Comparison of ENCODE assay signal across 8 cellular contexts in the genomic region with DNA sequence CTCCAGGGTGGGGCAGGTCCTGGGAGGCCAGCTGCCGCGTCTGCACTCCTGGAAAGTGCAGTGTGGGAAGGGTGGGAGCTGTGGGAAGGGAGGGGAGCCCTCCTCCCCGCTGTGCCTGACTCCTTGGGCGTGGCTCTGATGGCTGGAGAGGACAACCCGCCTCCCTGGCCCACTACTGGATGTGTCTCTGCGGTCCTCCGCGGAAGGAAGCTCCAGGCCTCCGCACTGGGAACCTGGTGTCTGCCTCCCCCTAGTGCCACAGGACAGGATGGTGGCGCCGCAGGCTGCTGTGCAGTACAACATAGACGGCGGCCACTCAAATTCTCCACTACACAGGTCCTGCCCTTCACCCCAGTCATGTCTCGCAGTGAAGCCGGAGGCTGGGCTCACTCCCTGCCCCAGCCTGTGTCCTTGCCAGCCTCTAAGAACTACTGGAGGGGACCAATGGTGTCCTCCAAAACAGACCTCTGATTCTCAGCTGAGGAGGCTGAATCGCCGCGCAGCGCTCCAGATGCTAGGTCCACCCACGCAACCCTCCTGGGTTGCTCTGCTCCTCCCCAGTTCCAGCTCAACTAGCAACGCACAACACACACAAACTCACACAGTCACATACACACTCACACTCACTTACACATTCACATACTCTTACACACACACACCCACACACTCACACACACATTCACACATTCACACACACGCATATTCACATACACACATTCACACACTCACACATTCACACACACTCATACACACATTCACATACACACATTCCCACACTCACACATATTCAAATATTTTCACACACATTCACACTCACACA. TPM values are rescaled to one million over a fixed set of nuclear protein-coding genes. Genes with fewer than 3 reads are reported as not detected.
DNase-seq lines count a peak whose midpoint lies in the region; ATAC-seq and TF ChIP-seq lines count a peak whose summit lies in the region.

No MANE protein-coding gene starts in this region.

- H3K4me3 ChIP-seq in BE2C (ENCODE audit: low read depth, low read length) (peak overlapping the region; percentile 35), esophagus (ENCODE audit: low read depth in 1 of 2, low read length in 2 of 2) (no peak overlapping the region)

- peak overlapping the region in 4 of 10 donors; percentile 0 to 11 (median 10) for H3K4me3 Mint-ChIP-seq in naive thymus-derived CD8-positive, alpha-beta T cell

- peaks cover 14 to 27% (median 19%) of the 10 kb centered on the region in 4 donors for H3K4me1 Mint-ChIP-seq in naive thymus-derived CD8-positive, alpha-beta T cell

- peaks cover 0 to 3% (median 0%) of the 10 kb centered on the region in 5 donors for H3K27me3 Mint-ChIP-seq in naive thymus-derived CD8-positive, alpha-beta T cell

- H3K36me3 ChIP-seq in BE2C (no peaks in the 10 kb centered on the region), esophagus (ENCODE audit: control insufficient read depth in 2 of 2, insufficient read depth in 2 of 2, low read length in 1 of 2) (no peaks in the 10 kb centered on the region)

- WGBS in esophagus, 2 donors, result 27 to 34% methylated on average over 22 of the region's 22 CpGs

- H3K27ac ChIP-seq in esophagus (ENCODE audit: low read depth in 2 of 2, low read length in 1 of 2), result peak overlapping the region; percentile 6 to 8

- peak; percentile 61 for ATAC-seq in GM19463 (IDR thresholded peaks at IDR 0.05; ENCODE audit: unreplicated experiment)
- ATAC-seq in naive thymus-derived CD8-positive, alpha-beta T cell, result peak; percentile 85 to 87
- ATAC-seq in HG02840 (IDR thresholded peaks at IDR 0.05; ENCODE audit: low FRiP score, unreplicated experiment), result no peak
- no peak for ATAC-seq in GM19035 (IDR thresholded peaks at IDR 0.05; ENCODE audit: unreplicated experiment)

- no peaks in the 10 kb centered on the region for H3K36me3 Mint-ChIP-seq in naive thymus-derived CD8-positive, alpha-beta T cell

- H3K4me1 ChIP-seq in BE2C (peaks cover 3% of the 10 kb centered on the region), esophagus (ENCODE audit: control insufficient read depth in 2 of 2, insufficient read depth in 2 of 2, low read length in 1 of 2) (peaks cover 3% of the 10 kb centered on the region in 2 donors)

- H3K27me3 ChIP-seq in BE2C, result no peaks in the 10 kb centered on the region
- H3K27me3 ChIP-seq in esophagus (ENCODE audit: control insufficient read depth in 1 of 2, insufficient read depth in 2 of 2, low read length in 2 of 2), result no peaks in the 10 kb centered on the region

- H3K9me3 ChIP-seq in BE2C, result no peaks in the 10 kb centered on the region
- H3K9me3 ChIP-seq in esophagus (ENCODE audit: control insufficient read depth in 2 of 2, insufficient read depth in 1 of 2, low read depth in 1 of 2, low read length in 1 of 2), result no peaks in the 10 kb centered on the region

- POLR2A ChIA-PET in naive thymus-derived CD8-positive, alpha-beta T cell (lab: Charles Lee), result interaction anchor here (1.3 to 3.3 kb wide), 3 partner anchors 8 to 243 kb away, joined by 3 to 44 read pairs (median 4); partner anchors contain the start of gene DSCAML1

- H3K27ac Mint-ChIP-seq in naive thymus-derived CD8-positive, alpha-beta T cell, result peak overlapping the region in 4 of 10 donors; percentile 3 to 22 (median 14)

- TF ChIP-seq CTCF in BE2C (IDR thresholded peaks at IDR 0.05; ENCODE audit: low read depth, low read length), result peak; percentile 80

- DNase-seq in BE2C, result peak; percentile 92
- peak; percentile 28 for DNase-seq in NCI-H345 treated with DMSO at 0.1 percent for 48 hours (lab: John Stamatoyannopoulos, UW; ENCODE audit: unreplicated experiment)
- DNase-seq in activated CD4-positive, alpha-beta T cell treated with anti-CD3 and anti-CD28 coated beads, Interleukin-2, amount 50 U/mL, for 48 hours, result peak; percentile 58 to 69
- peak in 5 of 10 donors; percentile 28 to 63 (median 36) for DNase-seq in naive thymus-derived CD8-positive, alpha-beta T cell

- H3K9me3 Mint-ChIP-seq in naive thymus-derived CD8-positive, alpha-beta T cell, result no peaks in the 10 kb centered on the region

RNA-seq across cellular contexts. Expression of gene DSCAML1, which starts 12.4 kb away (rescaled TPM):
- 11.8 TPM for polyA plus RNA-seq in BE2C (2012; ENCODE audit: insufficient read depth, insufficient read length, low read depth)
- under 1 TPM; 0.04 TPM for polyA plus RNA-seq in esophagus
- total RNA-seq in naive thymus-derived CD8-positive, alpha-beta T cell, result 1 to 10 TPM; 1.3 to 2.1 TPM
- under 1 TPM; 0.12 to 0.15 (median 0.13) TPM for polyA plus RNA-seq in naive thymus-derived CD8-positive, alpha-beta T cell

RNA-seq across cellular contexts. Expression of gene FXYD2, which starts 15.1 kb away (rescaled TPM):
- 0.77 TPM for polyA plus RNA-seq in BE2C (2012; ENCODE audit: insufficient read depth, insufficient read length, low read depth)
- polyA plus RNA-seq in esophagus, result 1 to 10 TPM in 1 of 2 donors, under 1 TPM in 1; 0.75 to 1.0 TPM
- 10 to 100 TPM; 12.9 to 14.4 TPM for total RNA-seq in naive thymus-derived CD8-positive, alpha-beta T cell
- 10 to 100 TPM; 11.9 to 61.6 (median 16.9) TPM for polyA plus RNA-seq in naive thymus-derived CD8-positive, alpha-beta T cell

Comparison
In these comparisons a context has a peak if more than half of its experiments do, and no peak if none do; other contexts are left out.
1. ATAC-seq: peak in GM19463 (single experiment) and naive thymus-derived CD8-positive, alpha-beta T cell (2 of 2); none in HG02840 (single experiment) and GM19035 (single experiment).
2. RNA of gene FXYD2, which starts 15.1 kb away (polyA plus RNA-seq): 11.9 to 61.6 TPM in naive thymus-derived CD8-positive, alpha-beta T cell; 0.75 to 1.0 TPM in esophagus; every median in the first group is over 4 times any median in the second.